Comparison of ENCODE assay signal across 20 cellular contexts in the genomic region with DNA sequence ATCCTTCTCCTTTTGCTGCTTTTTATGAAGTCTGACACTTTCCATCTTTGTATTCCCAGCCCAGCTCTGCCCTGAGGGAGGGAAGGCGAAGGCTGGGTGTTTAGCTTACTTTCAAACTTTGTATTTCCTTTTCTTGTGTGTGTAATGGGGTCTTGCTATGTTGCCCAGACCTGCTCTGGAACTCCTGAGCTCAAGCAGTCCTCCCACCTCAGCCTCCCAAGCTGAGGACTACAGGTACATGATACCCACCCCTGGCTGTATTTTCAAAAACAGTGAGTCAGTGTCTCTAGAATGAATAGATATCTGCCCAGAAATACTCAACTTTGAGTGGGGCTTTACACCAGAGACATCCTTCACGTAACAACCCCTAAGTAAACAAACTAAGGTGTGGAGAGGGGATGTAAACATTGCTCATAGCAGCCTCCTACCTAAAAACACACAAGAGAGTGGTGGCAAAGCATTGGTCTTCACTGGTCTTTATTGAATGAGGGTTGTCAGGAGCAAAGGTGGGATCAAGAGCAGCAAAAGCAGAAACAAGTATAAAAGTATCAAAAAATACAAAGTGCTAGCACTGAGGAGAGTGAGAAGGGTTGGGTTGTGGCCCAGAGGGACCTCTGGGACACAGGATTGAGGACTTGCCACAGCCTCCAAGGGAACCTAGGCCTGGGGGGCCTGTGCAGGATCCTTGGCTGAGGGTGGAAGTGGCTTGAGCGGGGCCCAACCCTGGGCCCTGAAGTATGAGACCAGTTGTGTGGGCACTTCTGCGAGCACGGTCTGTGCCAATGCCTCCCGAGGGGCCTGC. TPM values are rescaled to one million over a fixed set of nuclear protein-coding genes. Genes with fewer than 3 reads are reported as not detected.
DNase-seq lines count a peak whose midpoint lies in the region; ATAC-seq lines count a peak whose summit lies in the region.
"Had no signal": no experiment of that assay in that cellular context is flagged by ENCODE, and none has a peak within 500 bp of the region (broad histone marks: within the 10 kb centered on the region; RNA-seq: fewer than 3 reads in every experiment).

No MANE protein-coding gene starts in this region.

- H3K9me3 ChIP-seq in CD8-positive, alpha-beta memory T cell (ENCODE audit: low read length) = no peaks in the 10 kb centered on the region
- H3K9me3 ChIP-seq: BLaER1 treated with 17β-estradiol and CSF1 and Interleukin-3, amounts not matched to agents 10 nM and 100 nM; heart right ventricle; thoracic aorta had no signal

- POLR2A ChIA-PET in activated CD4-positive, alpha-beta T cell treated with anti-CD3 and anti-CD28 coated beads, Interleukin-2, amount 10 ng/mL, durations not matched to agents 7 days and 5 days (lab: Charles Lee) = no interaction called here
- POLR2A ChIA-PET in CD8-positive, alpha-beta memory T cell (lab: Charles Lee) = no interaction called here
- POLR2A ChIA-PET in naive thymus-derived CD8-positive, alpha-beta T cell (lab: Charles Lee) = no interaction called here

- CTCF ChIA-PET in activated CD4-positive, alpha-beta T cell treated with anti-CD3 and anti-CD28 coated beads, Interleukin-2, amount 10 ng/mL, durations not matched to agents 7 days and 5 days (lab: Charles Lee) = interaction anchor here (1.0 to 2.0 kb wide), 2 partner anchors 9 to 329 kb away, joined by 3 to 5 read pairs; a partner anchor contains a TSS
- CTCF ChIA-PET in CD8-positive, alpha-beta memory T cell (lab: Charles Lee) = no interaction called here

- peaks cover 53% of the 10 kb centered on the region for H3K36me3 Mint-ChIP-seq in activated CD4-positive, alpha-beta T cell treated with anti-CD3 and anti-CD28 coated beads, Interleukin-2, amount 10 ng/mL, durations not matched to agents 24 days and 14 days (ENCODE audit: low read depth)
- peaks cover 40% of the 10 kb centered on the region for H3K36me3 Mint-ChIP-seq in activated CD4-positive, alpha-beta T cell treated with anti-CD3 and anti-CD28 coated beads, Interleukin-2, amount 10 ng/mL, durations not matched to agents 7 days and 5 days (ENCODE audit: low read depth)
- H3K36me3 Mint-ChIP-seq in CD8-positive, alpha-beta memory T cell = peaks cover 4 to 56% (median 14%) of the 10 kb centered on the region in 3 donors
- peaks cover 49% of the 10 kb centered on the region for H3K36me3 Mint-ChIP-seq in activated T-helper 2 cell treated with anti-CD3 and anti-CD28 coated beads, Interferon-gamma antibody, Interleukin-2, Interleukin-4, amounts not matched to agents 10 μg/mL and 5 μg/mL and 100 μg/mL, durations not matched to agents 14 hours and 24 hours and 36 hours (ENCODE audit: low read depth)
- peaks cover 4 to 58% (median 27%) of the 10 kb centered on the region in 3 donors for H3K36me3 Mint-ChIP-seq in naive thymus-derived CD8-positive, alpha-beta T cell

- H3K4me1 ChIP-seq in CD8-positive, alpha-beta memory T cell (ENCODE audit: insufficient read depth, low read length) = no peaks in the 10 kb centered on the region
- H3K4me1 ChIP-seq: BLaER1 treated with 17β-estradiol and CSF1 and Interleukin-3, amounts not matched to agents 10 nM and 100 nM; heart right ventricle had no signal

- peaks cover 19% of the 10 kb centered on the region for H3K36me3 ChIP-seq in CD8-positive, alpha-beta memory T cell (ENCODE audit: insufficient read depth, low read length)

- H3K4me3 Mint-ChIP-seq in activated CD4-positive, alpha-beta T cell treated with anti-CD3 and anti-CD28 coated beads, Interleukin-2, amount 10 ng/mL, durations not matched to agents 24 days and 14 days = no peak overlapping the region
- H3K4me3 Mint-ChIP-seq in activated CD4-positive, alpha-beta T cell treated with anti-CD3 and anti-CD28 coated beads, Interleukin-2, amount 10 ng/mL, durations not matched to agents 7 days and 5 days = no peak overlapping the region
- H3K4me3 Mint-ChIP-seq in CD8-positive, alpha-beta memory T cell = no peak overlapping the region
- no peak overlapping the region for H3K4me3 Mint-ChIP-seq in activated T-helper 2 cell treated with anti-CD3 and anti-CD28 coated beads, Interferon-gamma antibody, Interleukin-2, Interleukin-4, amounts not matched to agents 10 μg/mL and 5 μg/mL and 100 μg/mL, durations not matched to agents 14 hours and 24 hours and 36 hours (ENCODE audit: low read depth)
- no peak overlapping the region for H3K4me3 Mint-ChIP-seq in naive thymus-derived CD8-positive, alpha-beta T cell
- H3K4me3 Mint-ChIP-seq: nephron had no signal

- no peaks in the 10 kb centered on the region for H3K27me3 Mint-ChIP-seq in activated CD4-positive, alpha-beta T cell treated with anti-CD3 and anti-CD28 coated beads, Interleukin-2, amount 10 ng/mL, durations not matched to agents 24 days and 14 days
- no peaks in the 10 kb centered on the region for H3K27me3 Mint-ChIP-seq in activated CD4-positive, alpha-beta T cell treated with anti-CD3 and anti-CD28 coated beads, Interleukin-2, amount 10 ng/mL, durations not matched to agents 7 days and 5 days
- H3K27me3 Mint-ChIP-seq in CD8-positive, alpha-beta memory T cell = no peaks in the 10 kb centered on the region
- H3K27me3 Mint-ChIP-seq in activated T-helper 2 cell treated with anti-CD3 and anti-CD28 coated beads, Interferon-gamma antibody, Interleukin-2, Interleukin-4, amounts not matched to agents 10 μg/mL and 5 μg/mL and 100 μg/mL, durations not matched to agents 14 hours and 24 hours and 36 hours (ENCODE audit: low read depth) = no peaks in the 10 kb centered on the region
- H3K27me3 Mint-ChIP-seq in naive thymus-derived CD8-positive, alpha-beta T cell = no peaks in the 10 kb centered on the region

- intact Hi-C loops in activated CD4-positive, alpha-beta T cell treated with anti-CD3 and anti-CD28 coated beads, Interleukin-2, amount 10 ng/mL, durations not matched to agents 24 days and 14 days (cut with micrococcal nuclease) = no loop called here
- intact Hi-C loops in activated T-helper 2 cell treated with anti-CD3 and anti-CD28 coated beads, Interferon-gamma antibody, Interleukin-2, Interleukin-4, amounts not matched to agents 10 μg/mL and 5 μg/mL and 100 μg/mL, durations not matched to agents 14 hours and 24 hours and 36 hours (cut with micrococcal nuclease) = no loop called here

- peaks cover 4% of the 10 kb centered on the region for H3K4me1 Mint-ChIP-seq in activated CD4-positive, alpha-beta T cell treated with anti-CD3 and anti-CD28 coated beads, Interleukin-2, amount 10 ng/mL, durations not matched to agents 24 days and 14 days
- no peaks in the 10 kb centered on the region for H3K4me1 Mint-ChIP-seq in activated CD4-positive, alpha-beta T cell treated with anti-CD3 and anti-CD28 coated beads, Interleukin-2, amount 10 ng/mL, durations not matched to agents 7 days and 5 days
- no peaks in the 10 kb centered on the region for H3K4me1 Mint-ChIP-seq in CD8-positive, alpha-beta memory T cell
- H3K4me1 Mint-ChIP-seq in activated T-helper 2 cell treated with anti-CD3 and anti-CD28 coated beads, Interferon-gamma antibody, Interleukin-2, Interleukin-4, amounts not matched to agents 10 μg/mL and 5 μg/mL and 100 μg/mL, durations not matched to agents 14 hours and 24 hours and 36 hours (ENCODE audit: low read depth) = no peaks in the 10 kb centered on the region
- no peaks in the 10 kb centered on the region for H3K4me1 Mint-ChIP-seq in naive thymus-derived CD8-positive, alpha-beta T cell
- H3K4me1 Mint-ChIP-seq: nephron had no signal

- H3K27ac ChIP-seq in CD8-positive, alpha-beta memory T cell (ENCODE audit: low read depth, low read length) = no peak overlapping the region
- H3K27ac ChIP-seq: BLaER1 treated with 17β-estradiol and CSF1 and Interleukin-3, amounts not matched to agents 10 nM and 100 nM; heart right ventricle; thoracic aorta had no signal

- H3K27ac Mint-ChIP-seq in activated CD4-positive, alpha-beta T cell treated with anti-CD3 and anti-CD28 coated beads, Interleukin-2, amount 10 ng/mL, durations not matched to agents 24 days and 14 days = peak overlapping the region; percentile 81
- H3K27ac Mint-ChIP-seq in activated CD4-positive, alpha-beta T cell treated with anti-CD3 and anti-CD28 coated beads, Interleukin-2, amount 10 ng/mL, durations not matched to agents 7 days and 5 days = no peak overlapping the region
- H3K27ac Mint-ChIP-seq in CD8-positive, alpha-beta memory T cell = peak overlapping the region in 7 of 8 donors; percentile 2 to 88 (median 56)
- H3K27ac Mint-ChIP-seq in activated T-helper 2 cell treated with anti-CD3 and anti-CD28 coated beads, Interferon-gamma antibody, Interleukin-2, Interleukin-4, amounts not matched to agents 10 μg/mL and 5 μg/mL and 100 μg/mL, durations not matched to agents 14 hours and 24 hours and 36 hours = peak overlapping the region; percentile 20
- H3K27ac Mint-ChIP-seq in naive thymus-derived CD8-positive, alpha-beta T cell = peak overlapping the region in 8 of 10 donors; percentile 27 to 83 (median 52)
- H3K27ac Mint-ChIP-seq: nephron had no signal

- no peak overlapping the region for H3K4me3 ChIP-seq in CD8-positive, alpha-beta memory T cell (ENCODE audit: low read length)
- H3K4me3 ChIP-seq: BLaER1 treated with 17β-estradiol and CSF1 and Interleukin-3, amounts not matched to agents 10 nM and 100 nM; heart right ventricle; K562; thoracic aorta had no signal

- DNase-seq in activated CD4-positive, alpha-beta T cell treated with anti-CD3 and anti-CD28 coated beads, Interleukin-2, amount 10 ng/mL, durations not matched to agents 24 days and 14 days = no peak
- no peak for DNase-seq in activated CD4-positive, alpha-beta T cell treated with anti-CD3 and anti-CD28 coated beads, Interleukin-2, amount 10 ng/mL, durations not matched to agents 7 days and 5 days
- DNase-seq in CD8-positive, alpha-beta memory T cell = no peak
- DNase-seq in activated T-helper 2 cell treated with anti-CD3 and anti-CD28 coated beads, Interferon-gamma antibody, Interleukin-2, Interleukin-4, amounts not matched to agents 10 μg/mL and 5 μg/mL and 100 μg/mL, durations not matched to agents 14 hours and 24 hours and 36 hours (ENCODE audit: low spot score) = no peak
- peak in 1 of 10 donors; percentile 9 for DNase-seq in naive thymus-derived CD8-positive, alpha-beta T cell
- DNase-seq in middle frontal gyrus (ENCODE audit: extremely low spot score, low spot score) = no peak
- no peak for DNase-seq in activated effector memory CD4-positive, alpha-beta T cell treated with anti-CD3 and anti-CD28 coated beads, Interleukin-2, amount 50 U/mL, for 16 hours
- DNase-seq: DMS153; heart right ventricle; MV-4-11; NCI-H187 treated with DMSO at 0.1 percent for 48 hours; NCI-H510A; SHP77; stimulated activated CD4-positive, alpha-beta T cell treated with anti-CD3 and anti-CD28 coated beads, Interleukin-4, amount 100 ng/mL, for 4 hours had no signal

- no peak for ATAC-seq in naive thymus-derived CD8-positive, alpha-beta T cell
- ATAC-seq in HG03520 (IDR thresholded peaks at IDR 0.05; ENCODE audit: unreplicated experiment) = no peak
- ATAC-seq: activated CD4-positive, CD25-positive, alpha-beta regulatory T cell treated with anti-CD3 and anti-CD28 coated beads, Interleukin-2, amount 50 U/mL, for 24 hours; heart right ventricle; K562 had no signal

- H3K27me3 ChIP-seq in CD8-positive, alpha-beta memory T cell (ENCODE audit: insufficient read depth, low read length, poor library complexity, severe bottlenecking) = no peaks in the 10 kb centered on the region
- H3K27me3 ChIP-seq: BLaER1 treated with 17β-estradiol and CSF1 and Interleukin-3, amounts not matched to agents 10 nM and 100 nM; heart right ventricle had no signal

- H3K9me3 Mint-ChIP-seq in activated CD4-positive, alpha-beta T cell treated with anti-CD3 and anti-CD28 coated beads, Interleukin-2, amount 10 ng/mL, durations not matched to agents 24 days and 14 days = no peaks in the 10 kb centered on the region
- H3K9me3 Mint-ChIP-seq in activated CD4-positive, alpha-beta T cell treated with anti-CD3 and anti-CD28 coated beads, Interleukin-2, amount 10 ng/mL, durations not matched to agents 7 days and 5 days = no peaks in the 10 kb centered on the region
- no peaks in the 10 kb centered on the region for H3K9me3 Mint-ChIP-seq in CD8-positive, alpha-beta memory T cell
- H3K9me3 Mint-ChIP-seq in activated T-helper 2 cell treated with anti-CD3 and anti-CD28 coated beads, Interferon-gamma antibody, Interleukin-2, Interleukin-4, amounts not matched to agents 10 μg/mL and 5 μg/mL and 100 μg/mL, durations not matched to agents 14 hours and 24 hours and 36 hours = no peaks in the 10 kb centered on the region
- no peaks in the 10 kb centered on the region for H3K9me3 Mint-ChIP-seq in naive thymus-derived CD8-positive, alpha-beta T cell
- H3K9me3 Mint-ChIP-seq: nephron had no signal

RNA-seq across cellular contexts. Expression of a gene that starts 10.2 kb away (rescaled TPM):
- total RNA-seq in activated CD4-positive, alpha-beta T cell treated with anti-CD3 and anti-CD28 coated beads, Interleukin-2, amount 10 ng/mL, durations not matched to agents 24 days and 14 days = 3.5 and 5.2 TPM in 2 replicates
- total RNA-seq in activated CD4-positive, alpha-beta T cell treated with anti-CD3 and anti-CD28 coated beads, Interleukin-2, amount 10 ng/mL, durations not matched to agents 7 days and 5 days = 1 to 10 TPM; 1.7 to 1.9 TPM
- 1 to 10 TPM; 2.1 TPM for total RNA-seq in CD8-positive, alpha-beta memory T cell
- polyA plus RNA-seq in CD8-positive, alpha-beta memory T cell = 1.1 TPM
- total RNA-seq in activated T-helper 2 cell treated with anti-CD3 and anti-CD28 coated beads, Interferon-gamma antibody, Interleukin-2, Interleukin-4, amounts not matched to agents 10 μg/mL and 5 μg/mL and 100 μg/mL, durations not matched to agents 14 hours and 24 hours and 36 hours = 6.9 and 11.8 TPM in 2 replicates
- under 1 TPM; 0.47 to 0.74 TPM for total RNA-seq in naive thymus-derived CD8-positive, alpha-beta T cell
- 1 to 10 TPM in 1 of 3 donors, under 1 TPM in 2; 0.19 to 1.2 (median 0.30) TPM for polyA plus RNA-seq in naive thymus-derived CD8-positive, alpha-beta T cell

RNA-seq across cellular contexts. Expression of a gene that starts 38.9 kb away (rescaled TPM):
- total RNA-seq in activated CD4-positive, alpha-beta T cell treated with anti-CD3 and anti-CD28 coated beads, Interleukin-2, amount 10 ng/mL, durations not matched to agents 24 days and 14 days = 317 and 318 TPM in 2 replicates
- 100 to 1,000 TPM; 252 to 256 TPM for total RNA-seq in activated CD4-positive, alpha-beta T cell treated with anti-CD3 and anti-CD28 coated beads, Interleukin-2, amount 10 ng/mL, durations not matched to agents 7 days and 5 days
- total RNA-seq in CD8-positive, alpha-beta memory T cell = 100 to 1,000 TPM; 295 to 305 TPM
- 378 TPM for polyA plus RNA-seq in CD8-positive, alpha-beta memory T cell
- total RNA-seq in activated T-helper 2 cell treated with anti-CD3 and anti-CD28 coated beads, Interferon-gamma antibody, Interleukin-2, Interleukin-4, amounts not matched to agents 10 μg/mL and 5 μg/mL and 100 μg/mL, durations not matched to agents 14 hours and 24 hours and 36 hours = 342 and 347 TPM in 2 replicates
- total RNA-seq in naive thymus-derived CD8-positive, alpha-beta T cell = 100 to 1,000 TPM; 413 to 454 TPM
- polyA plus RNA-seq in naive thymus-derived CD8-positive, alpha-beta T cell = 100 to 1,000 TPM; 329 to 392 (median 384) TPM

RNA-seq across cellular contexts. Expression of a gene that starts 38.9 kb away (rescaled TPM):
- 148 and 151 TPM in 2 replicates for total RNA-seq in activated CD4-positive, alpha-beta T cell treated with anti-CD3 and anti-CD28 coated beads, Interleukin-2, amount 10 ng/mL, durations not matched to agents 24 days and 14 days
- total RNA-seq in activated CD4-positive, alpha-beta T cell treated with anti-CD3 and anti-CD28 coated beads, Interleukin-2, amount 10 ng/mL, durations not matched to agents 7 days and 5 days = 100 to 1,000 TPM; 121 to 127 TPM
- total RNA-seq in CD8-positive, alpha-beta memory T cell = 100 to 1,000 TPM; 103 to 110 TPM
- 46.1 TPM for polyA plus RNA-seq in CD8-positive, alpha-beta memory T cell
- total RNA-seq in activated T-helper 2 cell treated with anti-CD3 and anti-CD28 coated beads, Interferon-gamma antibody, Interleukin-2, Interleukin-4, amounts not matched to agents 10 μg/mL and 5 μg/mL and 100 μg/mL, durations not matched to agents 14 hours and 24 hours and 36 hours = 147 and 148 TPM in 2 replicates
- 100 to 1,000 TPM; 112 to 132 TPM for total RNA-seq in naive thymus-derived CD8-positive, alpha-beta T cell
- polyA plus RNA-seq in naive thymus-derived CD8-positive, alpha-beta T cell = 10 to 100 TPM; 35.2 to 43.7 (median 39.9) TPM
